8 cellular contexts compared by ENCODE assay signal in the genomic region with DNA sequence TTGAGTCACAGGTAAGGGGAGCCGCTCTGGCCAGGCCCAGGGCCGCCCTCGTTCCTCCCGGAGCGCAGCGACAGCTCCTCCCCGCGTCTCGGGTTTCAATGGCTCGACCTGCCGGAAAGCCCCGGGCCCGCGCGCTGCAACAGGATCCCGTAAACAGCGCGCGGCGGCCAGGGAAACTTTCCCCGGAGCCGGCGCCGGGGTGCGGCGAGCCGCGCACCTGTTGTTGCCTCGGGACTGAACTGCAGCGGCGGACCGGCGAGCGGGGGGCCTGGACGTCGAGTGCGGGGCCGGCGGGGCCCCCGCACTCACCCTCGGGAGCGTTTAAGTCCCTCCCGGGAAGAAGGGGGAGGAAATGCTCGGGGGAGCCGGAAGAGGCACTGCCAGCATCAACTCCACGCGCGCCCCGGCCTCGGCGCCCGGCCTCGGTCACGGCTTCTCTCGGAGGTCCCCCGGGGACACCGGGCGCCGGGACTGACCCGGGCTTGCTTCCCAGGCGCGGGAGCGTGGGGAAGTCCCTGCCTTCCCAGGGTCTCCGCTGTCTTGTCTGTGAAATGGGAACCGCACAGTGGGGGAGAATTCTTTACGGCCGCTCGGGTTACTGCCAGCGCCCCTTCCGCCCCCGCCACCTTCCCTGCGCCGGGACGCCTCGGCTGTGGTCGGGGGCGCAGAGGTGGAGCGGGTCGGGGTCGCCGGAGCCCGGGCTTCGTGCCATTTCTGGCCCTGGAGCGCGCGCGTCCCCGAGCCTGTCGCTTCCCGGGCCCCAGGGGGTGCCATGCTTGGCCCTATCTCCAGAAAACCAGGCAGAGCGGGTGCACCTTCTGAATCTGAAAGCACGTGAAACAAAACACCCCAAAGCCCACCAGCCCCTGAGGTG. TPM values are rescaled to one million over a fixed set of nuclear protein-coding genes. Genes with fewer than 3 reads are reported as not detected.
A peak's percentile ranks its signal among the peaks of the same experiment; 100 is the strongest.
DNase-seq lines count a peak whose midpoint lies in the region; ATAC-seq and TF ChIP-seq lines count a peak whose summit lies in the region.

No MANE protein-coding gene starts in this region.

- no peak overlapping the region for H3K27ac Mint-ChIP-seq in effector memory CD8-positive, alpha-beta T cell

- H3K9ac ChIP-seq in GM23248, result peak overlapping the region; percentile 57

- H3K36me3 Mint-ChIP-seq in effector memory CD8-positive, alpha-beta T cell (ENCODE audit: insufficient read depth), result no peaks in the 10 kb centered on the region

- no peak overlapping the region for H3K27ac ChIP-seq in GM23248
- peak overlapping the region; percentile 78 for H3K27ac ChIP-seq in suprapubic skin

- no peak for TF ChIP-seq CTCF in suprapubic skin (IDR thresholded peaks at IDR 0.05)

- no peaks in the 10 kb centered on the region for H3K79me2 ChIP-seq in GM23248 (ENCODE audit: insufficient read depth)

- peaks cover 28 to 55% of the 10 kb centered on the region in 2 donors for H3K27me3 Mint-ChIP-seq in effector memory CD8-positive, alpha-beta T cell

- peak overlapping the region; percentile 78 for H3K4me2 ChIP-seq in GM23248 (ENCODE audit: unreplicated experiment)

- no peaks in the 10 kb centered on the region for H3K4me1 Mint-ChIP-seq in effector memory CD8-positive, alpha-beta T cell (ENCODE audit: low read depth in 2 of 2)

- H3K4me3 Mint-ChIP-seq in effector memory CD8-positive, alpha-beta T cell, result peak overlapping the region; percentile 58 to 59

- WGBS in GM23248 (ENCODE audit: low coverage in 1 of 2, low lambda C conversion rate in 2 of 2, missing lambda C conversion rate in 2 of 2), 2 experiments, result 8 to 9% methylated on average over 34 to 58 of the region's 92 CpGs
- 20% methylated on average over 2 of the region's 92 CpGs for WGBS in suprapubic skin

- H3K27me3 ChIP-seq in GM23248 (replicated peaks; ENCODE audit: insufficient read depth) (no peaks in the 10 kb centered on the region), mononuclear cell (ENCODE audit: insufficient read depth, low read length) (peaks cover 7% of the 10 kb centered on the region), suprapubic skin (peaks cover 7% of the 10 kb centered on the region)

- TF ChIP-seq POLR2A in suprapubic skin (IDR thresholded peaks at IDR 0.05), result no peak

- H3K36me3 ChIP-seq in GM23248 (ENCODE audit: low read depth) (no peaks in the 10 kb centered on the region), suprapubic skin (no peaks in the 10 kb centered on the region)

- H3F3A ChIP-seq in GM23248 (ENCODE audit: insufficient read depth), result peaks cover 20% of the 10 kb centered on the region

- no peaks in the 10 kb centered on the region for H4K20me1 ChIP-seq in GM23248 (ENCODE audit: insufficient read depth)

- TF ChIP-seq EP300 in suprapubic skin (IDR thresholded peaks at IDR 0.05), result no peak

- no peaks in the 10 kb centered on the region for H3K9me2 ChIP-seq in GM23248 (ENCODE audit: insufficient read depth)

- in situ Hi-C loops in GM23248 (cut with MboI), result no loop called here

- peak overlapping the region; percentile 82 for H2AFZ ChIP-seq in GM23248

- DNase-seq in DMS153 (lab: John Stamatoyannopoulos, UW) (peak; percentile 16), DMS153 treated with DMSO at 0.1 percent for 48 hours (lab: John Stamatoyannopoulos, UW; ENCODE audit: unreplicated experiment) (no peak), GM23248 (peak; percentile 72), UCSD-AML1 (lab: John Stamatoyannopoulos, UW; ENCODE audit: unreplicated experiment) (peak; percentile 18), suprapubic skin (ENCODE audit: low spot score in 2 of 2) (no peak)
- DNase-seq in Jurkat, Clone E6-1 (ENCODE audit: low read depth, low spot score), result peak; percentile 48
- DNase-seq in effector memory CD8-positive, alpha-beta T cell, result no peak

- peak; percentile 70 for ATAC-seq in effector memory CD8-positive, alpha-beta T cell (replicated peaks)

- H3K9me3 ChIP-seq in GM23248 (ENCODE audit: low read depth), result no peaks in the 10 kb centered on the region
- H3K9me3 ChIP-seq in mononuclear cell (ENCODE audit: low read depth, low read length), result no peaks in the 10 kb centered on the region
- no peaks in the 10 kb centered on the region for H3K9me3 ChIP-seq in suprapubic skin

- H3K9me3 Mint-ChIP-seq in effector memory CD8-positive, alpha-beta T cell, result no peaks in the 10 kb centered on the region

- H3K4me1 ChIP-seq in GM23248 (ENCODE audit: insufficient read depth) (peaks cover 30% of the 10 kb centered on the region), mononuclear cell (ENCODE audit: insufficient read depth, low read length) (peaks cover 29% of the 10 kb centered on the region), suprapubic skin (peaks cover 29% of the 10 kb centered on the region)

- peak overlapping the region; percentile 70 for H3K4me3 ChIP-seq in GM23248
- H3K4me3 ChIP-seq in Jurkat, Clone E6-1 (ENCODE audit: low read length), result peak overlapping the region; percentile 75
- H3K4me3 ChIP-seq in mononuclear cell (ENCODE audit: low read length), result peak overlapping the region; percentile 45
- peak overlapping the region; percentile 75 for H3K4me3 ChIP-seq in suprapubic skin

RNA-seq across cellular contexts. Expression of gene PGPEP1L, which starts 7.4 kb away (rescaled TPM):
- not detected in 2 replicates for total RNA-seq in GM23248 (2014; rRNA removed; shearing (Covaris generic))
- polyA plus RNA-seq in GM23248 (2016; fragmentation: Nextera tagmentation; extraction: Ambion mirVana), result not detected in 2 replicates
- not detected for polyA plus RNA-seq in Jurkat, Clone E6-1 (2012; ENCODE audit: insufficient read depth, insufficient read length)
- total RNA-seq in mononuclear cell (not detected), suprapubic skin (not detected)

Comparison
In these comparisons a context has a peak if more than half of its experiments do, and no peak if none do; other contexts are left out.
1. DNase-seq: peak in DMS153 (single experiment), GM23248 (single experiment), Jurkat, Clone E6-1 (single experiment) and UCSD-AML1 (single experiment); none in DMS153 treated with DMSO at 0.1 percent for 48 hours (single experiment), effector memory CD8-positive, alpha-beta T cell (0 of 3) and suprapubic skin (0 of 2).
2. Peak in every context shown above with its lines, with median percentiles within 50 percentile points of each other: H3K4me3 ChIP-seq.